17 cellular contexts compared by ENCODE assay signal in the genomic region with DNA sequence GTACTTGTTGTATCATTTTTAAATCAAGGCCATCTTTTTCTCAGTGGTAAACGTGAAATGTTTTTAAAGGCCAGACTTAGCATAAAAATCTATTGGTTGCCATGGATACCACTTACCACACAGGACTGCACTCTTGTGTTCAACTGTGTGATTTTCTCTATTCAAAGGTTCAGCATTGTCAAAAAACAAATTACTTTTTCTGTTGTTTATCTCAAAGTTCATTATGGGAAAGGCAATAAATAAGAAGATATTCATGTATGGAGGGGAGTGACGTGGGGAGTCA.
DNase-seq lines count a peak whose midpoint lies in the region; ATAC-seq and TF ChIP-seq lines count a peak whose summit lies in the region.
"Had no signal": no experiment of that assay in that cellular context is flagged by ENCODE, and none has a peak within 500 bp of the region (broad histone marks: within the 10 kb centered on the region; RNA-seq: fewer than 3 reads in every experiment).

No MANE protein-coding gene starts in this region.

- peaks cover 4 to 47% (median 37%) of the 10 kb centered on the region in 11 experiments; a peak in 19 of 22 replicates for H3K9me3 ChIP-seq in BLaER1 treated with 17β-estradiol and CSF1 and Interleukin-3, amounts not matched to agents 10 nM and 100 nM (replicated peaks in 1 of 11)
- H3K9me3 ChIP-seq: esophagus squamous epithelium had no signal

- H4K20me1 ChIP-seq in BLaER1 treated with 17β-estradiol and CSF1 and Interleukin-3, amounts not matched to agents 10 nM and 100 nM, result no peaks in the 10 kb centered on the region

- CTCF ChIA-PET in activated CD8-positive, alpha-beta T cell treated with anti-CD3 and anti-CD28 coated beads for 36 hours (lab: Charles Lee), result no interaction called here

- peak overlapping the region; percentile 20 for H3K4me3 Mint-ChIP-seq in activated CD4-positive, alpha-beta T cell treated with anti-CD3 and anti-CD28 coated beads, Interleukin-2, amount 10 ng/mL, durations not matched to agents 24 days and 14 days
- no peak overlapping the region for H3K4me3 Mint-ChIP-seq in activated CD8-positive, alpha-beta T cell treated with anti-CD3 and anti-CD28 coated beads for 36 hours
- H3K4me3 Mint-ChIP-seq in immature natural killer cell, result peak overlapping the region in 2 of 5 donors; percentile 20 to 39
- no peak overlapping the region for H3K4me3 Mint-ChIP-seq in nephron progenitor cell
- H3K4me3 Mint-ChIP-seq: activated naive CD4-positive, alpha-beta T cell treated with anti-CD3 and anti-CD28 coated beads for 36 hours had no signal

- H3K36me3 ChIP-seq in BLaER1 treated with 17β-estradiol and CSF1 and Interleukin-3, amounts not matched to agents 10 nM and 100 nM, result no peaks in the 10 kb centered on the region
- H3K36me3 ChIP-seq: esophagus squamous epithelium had no signal

- H3K27ac ChIP-seq in BLaER1 treated with 17β-estradiol and CSF1 and Interleukin-3, amounts not matched to agents 10 nM and 100 nM, result peak overlapping the region in 3 of 11 experiments; percentile 21 to 44 (median 33); a peak in 3 of 22 replicates

- peak overlapping the region; percentile 55 to 76 (median 71) for H3K4me2 ChIP-seq in BLaER1 treated with 17β-estradiol and CSF1 and Interleukin-3, amounts not matched to agents 10 nM and 100 nM

- ATAC-seq in activated CD8-positive, alpha-beta T cell treated with anti-CD3 and anti-CD28 coated beads for 36 hours, result no peak

- H3K4me3 ChIP-seq in BLaER1 treated with 17β-estradiol and CSF1 and Interleukin-3, amounts not matched to agents 10 nM and 100 nM, result no peak overlapping the region
- H3K4me3 ChIP-seq: esophagus squamous epithelium had no signal

- no peak for TF ChIP-seq CTCF in activated CD8-positive, alpha-beta T cell treated with anti-CD3 and anti-CD28 coated beads for 36 hours (IDR thresholded peaks at IDR 0.05)
- TF ChIP-seq CTCF in nephron progenitor cell (IDR thresholded peaks at IDR 0.05), result no peak

- no peak overlapping the region for H3K27ac Mint-ChIP-seq in activated CD4-positive, alpha-beta T cell treated with anti-CD3 and anti-CD28 coated beads, Interleukin-2, amount 10 ng/mL, durations not matched to agents 24 days and 14 days
- peak overlapping the region; percentile 6 for H3K27ac Mint-ChIP-seq in activated CD8-positive, alpha-beta T cell treated with anti-CD3 and anti-CD28 coated beads for 36 hours
- peak overlapping the region in 4 of 6 donors; percentile 17 to 70 (median 56) for H3K27ac Mint-ChIP-seq in immature natural killer cell
- no peak overlapping the region for H3K27ac Mint-ChIP-seq in nephron progenitor cell
- H3K27ac Mint-ChIP-seq: activated naive CD4-positive, alpha-beta T cell treated with anti-CD3 and anti-CD28 coated beads for 36 hours; nephron had no signal

- peaks cover 18% of the 10 kb centered on the region for H3K9me3 Mint-ChIP-seq in activated CD4-positive, alpha-beta T cell treated with anti-CD3 and anti-CD28 coated beads, Interleukin-2, amount 10 ng/mL, durations not matched to agents 24 days and 14 days
- peaks cover 1% of the 10 kb centered on the region for H3K9me3 Mint-ChIP-seq in activated CD8-positive, alpha-beta T cell treated with anti-CD3 and anti-CD28 coated beads for 36 hours
- no peaks in the 10 kb centered on the region for H3K9me3 Mint-ChIP-seq in immature natural killer cell
- no peaks in the 10 kb centered on the region for H3K9me3 Mint-ChIP-seq in nephron progenitor cell
- H3K9me3 Mint-ChIP-seq: activated naive CD4-positive, alpha-beta T cell treated with anti-CD3 and anti-CD28 coated beads for 36 hours had no signal

- POLR2A ChIA-PET in activated CD8-positive, alpha-beta T cell treated with anti-CD3 and anti-CD28 coated beads for 36 hours (lab: Charles Lee), result no interaction called here

- H3K36me3 Mint-ChIP-seq in activated CD4-positive, alpha-beta T cell treated with anti-CD3 and anti-CD28 coated beads, Interleukin-2, amount 10 ng/mL, durations not matched to agents 24 days and 14 days (ENCODE audit: low read depth), result no peaks in the 10 kb centered on the region
- H3K36me3 Mint-ChIP-seq in activated CD8-positive, alpha-beta T cell treated with anti-CD3 and anti-CD28 coated beads for 36 hours (ENCODE audit: low read depth), result no peaks in the 10 kb centered on the region
- H3K36me3 Mint-ChIP-seq in immature natural killer cell (no peaks in the 10 kb centered on the region), nephron progenitor cell (ENCODE audit: low read depth) (no peaks in the 10 kb centered on the region)

- no peaks in the 10 kb centered on the region for H3K27me3 Mint-ChIP-seq in activated CD4-positive, alpha-beta T cell treated with anti-CD3 and anti-CD28 coated beads, Interleukin-2, amount 10 ng/mL, durations not matched to agents 24 days and 14 days
- H3K27me3 Mint-ChIP-seq in activated CD8-positive, alpha-beta T cell treated with anti-CD3 and anti-CD28 coated beads for 36 hours, result no peaks in the 10 kb centered on the region
- peaks cover 0 to 3% (median 0%) of the 10 kb centered on the region in 3 donors for H3K27me3 Mint-ChIP-seq in immature natural killer cell (ENCODE audit: low read depth in 3 of 3)
- peaks cover under 1% of the 10 kb centered on the region for H3K27me3 Mint-ChIP-seq in nephron progenitor cell (ENCODE audit: low read depth, poor library complexity)

- no peak for DNase-seq in activated CD4-positive, alpha-beta T cell treated with anti-CD3 and anti-CD28 coated beads, Interleukin-2, amount 10 ng/mL, durations not matched to agents 24 days and 14 days
- no peak for DNase-seq in activated CD4-positive, alpha-beta T cell treated with anti-CD3 and anti-CD28 coated beads for 48 hours
- no peak for DNase-seq in activated CD8-positive, alpha-beta T cell treated with anti-CD3 and anti-CD28 coated beads for 36 hours
- DNase-seq in immature natural killer cell, result peak in 2 of 3 donors; percentile 8
- DNase-seq in nephron progenitor cell, result no peak
- DNase-seq in NCI-H2196 treated with DMSO at 0.1 percent for 48 hours (lab: John Stamatoyannopoulos, UW; ENCODE audit: unreplicated experiment), result no peak
- DNase-seq in LoVo (ENCODE audit: low spot score), result no peak
- DNase-seq: activated CD4-positive, CD25-positive, alpha-beta regulatory T cell; activated CD8-positive, alpha-beta memory T cell treated with anti-CD3 and anti-CD28 coated beads, Interleukin-2, amount 50 U/mL, for 48 hours; activated naive CD4-positive, alpha-beta T cell treated with anti-CD3 and anti-CD28 coated beads for 36 hours; esophagus squamous epithelium; head of caudate nucleus; NCI-H1417 treated with DMSO at 0.1 percent for 48 hours; T-helper 9 cell; trophoblast cell had no signal

- peaks cover 16 to 61% (median 41%) of the 10 kb centered on the region in 10 experiments for H3K4me1 ChIP-seq in BLaER1 treated with 17β-estradiol and CSF1 and Interleukin-3, amounts not matched to agents 10 nM and 100 nM
- H3K4me1 ChIP-seq: esophagus squamous epithelium had no signal

- peak overlapping the region in 1 of 11 experiments; percentile 19; a peak in 1 of 22 replicates for H3K9ac ChIP-seq in BLaER1 treated with 17β-estradiol and CSF1 and Interleukin-3, amounts not matched to agents 10 nM and 100 nM

- no peaks in the 10 kb centered on the region for H3K27me3 ChIP-seq in BLaER1 treated with 17β-estradiol and CSF1 and Interleukin-3, amounts not matched to agents 10 nM and 100 nM
- H3K27me3 ChIP-seq: esophagus squamous epithelium had no signal

- intact Hi-C loops in activated CD4-positive, alpha-beta T cell treated with anti-CD3 and anti-CD28 coated beads, Interleukin-2, amount 10 ng/mL, durations not matched to agents 24 days and 14 days (cut with micrococcal nuclease), result no loop called here
- intact Hi-C loops in activated CD8-positive, alpha-beta T cell treated with anti-CD3 and anti-CD28 coated beads for 36 hours (cut with micrococcal nuclease), result no loop called here

- H3K4me1 Mint-ChIP-seq in activated CD4-positive, alpha-beta T cell treated with anti-CD3 and anti-CD28 coated beads, Interleukin-2, amount 10 ng/mL, durations not matched to agents 24 days and 14 days, result peaks cover 39% of the 10 kb centered on the region
- H3K4me1 Mint-ChIP-seq in activated CD8-positive, alpha-beta T cell treated with anti-CD3 and anti-CD28 coated beads for 36 hours (ENCODE audit: low read depth), result peaks cover 47% of the 10 kb centered on the region
- H3K4me1 Mint-ChIP-seq in immature natural killer cell (peaks cover 34 to 38% of the 10 kb centered on the region in 2 donors), nephron progenitor cell (peaks cover 4% of the 10 kb centered on the region)

Comparison
In these comparisons a context has a peak if more than half of its experiments do, and no peak if none do; other contexts are left out.
1. DNase-seq: peak in immature natural killer cell (2 of 3); none in activated CD4-positive, alpha-beta T cell treated with anti-CD3 and anti-CD28 coated beads, Interleukin-2, amount 10 ng/mL, durations not matched to agents 24 days and 14 days (single experiment), activated CD4-positive, alpha-beta T cell treated with anti-CD3 and anti-CD28 coated beads for 48 hours (single experiment), activated CD8-positive, alpha-beta T cell treated with anti-CD3 and anti-CD28 coated beads for 36 hours (single experiment), nephron progenitor cell (single experiment), NCI-H2196 treated with DMSO at 0.1 percent for 48 hours (single experiment) and LoVo (single experiment).
2. H3K27ac Mint-ChIP-seq: peak in activated CD8-positive, alpha-beta T cell treated with anti-CD3 and anti-CD28 coated beads for 36 hours (single experiment) and immature natural killer cell (4 of 6); none in activated CD4-positive, alpha-beta T cell treated with anti-CD3 and anti-CD28 coated beads, Interleukin-2, amount 10 ng/mL, durations not matched to agents 24 days and 14 days (single experiment) and nephron progenitor cell (single experiment).